In the genomic region with DNA sequence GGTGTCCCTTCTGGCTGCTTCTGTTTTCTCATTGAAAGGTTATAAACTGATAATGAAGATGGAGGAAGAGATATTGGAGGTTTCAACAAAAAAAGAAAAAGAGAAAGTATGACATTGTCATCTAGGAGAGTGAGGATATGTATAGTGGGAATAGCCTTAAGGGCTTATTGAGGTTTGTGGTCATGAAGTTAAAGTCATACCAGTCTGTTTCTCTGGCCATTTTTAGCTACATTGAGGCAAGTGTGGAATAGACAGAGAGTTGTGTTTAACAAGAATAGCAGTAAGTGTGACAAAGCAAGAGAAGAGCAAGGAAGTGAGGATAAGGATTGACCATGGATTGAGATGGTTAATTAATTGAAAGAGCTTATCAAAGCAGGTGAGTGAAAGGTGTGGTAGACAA, we compare ENCODE assay signal across 19 cellular contexts.
A peak's percentile ranks its signal among the peaks of the same experiment; 100 is the strongest.
DNase-seq lines count a peak whose midpoint lies in the region; ATAC-seq and TF ChIP-seq lines count a peak whose summit lies in the region.
"Had no signal": no experiment of that assay in that cellular context is flagged by ENCODE, and none has a peak within 500 bp of the region (broad histone marks: within the 10 kb centered on the region; RNA-seq: fewer than 3 reads in every experiment).

No MANE protein-coding gene starts in this region.

- H3K4me1 Mint-ChIP-seq in activated T-helper 2 cell treated with anti-CD3 and anti-CD28 coated beads, Interferon-gamma antibody, Interleukin-2, Interleukin-4, amounts not matched to agents 10 μg/mL and 5 μg/mL and 100 μg/mL, durations not matched to agents 14 hours and 24 hours and 36 hours (ENCODE audit: low read depth) = peaks cover 8% of the 10 kb centered on the region
- no peaks in the 10 kb centered on the region for H3K4me1 Mint-ChIP-seq in stimulated activated memory B cell treated with anti-CD40 and anti-IgM and Interleukin-4, amounts not matched to agents 10 μg/mL and 1 μg/mL and 100 μg/mL, for 72 hours

- TF ChIP-seq CTCF in GM06990 (IDR thresholded peaks at IDR 0.05; ENCODE audit: insufficient read depth, low read length, poor library complexity, severe bottlenecking) = no peak

- intact Hi-C loops in activated T-helper 2 cell treated with anti-CD3 and anti-CD28 coated beads, Interferon-gamma antibody, Interleukin-2, Interleukin-4, amounts not matched to agents 10 μg/mL and 5 μg/mL and 100 μg/mL, durations not matched to agents 14 hours and 24 hours and 36 hours (cut with micrococcal nuclease) = no loop called here

- H3K27ac Mint-ChIP-seq in activated T-helper 2 cell treated with anti-CD3 and anti-CD28 coated beads, Interferon-gamma antibody, Interleukin-2, Interleukin-4, amounts not matched to agents 10 μg/mL and 5 μg/mL and 100 μg/mL, durations not matched to agents 14 hours and 24 hours and 36 hours = no peak overlapping the region
- H3K27ac Mint-ChIP-seq in stimulated activated memory B cell treated with anti-CD40 and anti-IgM and Interleukin-4, amounts not matched to agents 10 μg/mL and 1 μg/mL and 100 μg/mL, for 72 hours = no peak overlapping the region
- H3K27ac Mint-ChIP-seq: activated T-helper 1 cell treated with anti-CD3 and anti-CD28 coated beads, Interleukin-12 subunit alpha, Interleukin-12 subunit beta, Interleukin-2, Interleukin-4 antibody, amounts not matched to agents 30 ng/mL and 10 ng/mL and 1 ng/mL, durations not matched to agents 14 hours and 24 hours and 36 hours had no signal

- no peaks in the 10 kb centered on the region for H3K27me3 Mint-ChIP-seq in activated T-helper 2 cell treated with anti-CD3 and anti-CD28 coated beads, Interferon-gamma antibody, Interleukin-2, Interleukin-4, amounts not matched to agents 10 μg/mL and 5 μg/mL and 100 μg/mL, durations not matched to agents 14 hours and 24 hours and 36 hours (ENCODE audit: low read depth)
- no peaks in the 10 kb centered on the region for H3K27me3 Mint-ChIP-seq in stimulated activated memory B cell treated with anti-CD40 and anti-IgM and Interleukin-4, amounts not matched to agents 10 μg/mL and 1 μg/mL and 100 μg/mL, for 72 hours

- DNase-seq in GM06990 (ENCODE audit: extremely low read depth, insufficient read length) (peak; percentile 1), DMS53 treated with DMSO at 0.1 percent for 48 hours (lab: John Stamatoyannopoulos, UW; ENCODE audit: unreplicated experiment) (no peak)
- no peak for DNase-seq in activated T-helper 2 cell treated with anti-CD3 and anti-CD28 coated beads, Interferon-gamma antibody, Interleukin-2, Interleukin-4, amounts not matched to agents 10 μg/mL and 5 μg/mL and 100 μg/mL, durations not matched to agents 14 hours and 24 hours and 36 hours (ENCODE audit: low spot score)
- DNase-seq: adrenal gland; BE2C; HCEC 1CT; heart right ventricle; NCI-H187 treated with DMSO at 0.1 percent for 48 hours; spleen; stimulated activated CD8-positive, alpha-beta memory T cell treated with anti-CD3 and anti-CD28 coated beads, Interleukin-4, amount 100 ng/mL, for 48 hours; T1000 had no signal

- H3K36me3 Mint-ChIP-seq in activated T-helper 2 cell treated with anti-CD3 and anti-CD28 coated beads, Interferon-gamma antibody, Interleukin-2, Interleukin-4, amounts not matched to agents 10 μg/mL and 5 μg/mL and 100 μg/mL, durations not matched to agents 14 hours and 24 hours and 36 hours (ENCODE audit: low read depth) = no peaks in the 10 kb centered on the region
- peaks cover 31% of the 10 kb centered on the region for H3K36me3 Mint-ChIP-seq in stimulated activated memory B cell treated with anti-CD40 and anti-IgM and Interleukin-4, amounts not matched to agents 10 μg/mL and 1 μg/mL and 100 μg/mL, for 72 hours

- ATAC-seq in GM19025 (IDR thresholded peaks at IDR 0.05; ENCODE audit: low read depth, unreplicated experiment) (peak; percentile 61), HG02642 (IDR thresholded peaks at IDR 0.05; ENCODE audit: poor library complexity, unreplicated experiment) (peak; percentile 53), HG03469 (IDR thresholded peaks at IDR 0.05; ENCODE audit: unreplicated experiment) (peak; percentile 82), HG03139 (IDR thresholded peaks at IDR 0.05; ENCODE audit: unreplicated experiment) (no peak)
- no peak for ATAC-seq in stimulated activated memory B cell treated with anti-CD40 and anti-IgM and Interleukin-4, amounts not matched to agents 10 μg/mL and 1 μg/mL and 100 μg/mL, for 72 hours
- ATAC-seq: heart right ventricle, SK-N-SH treated with all-trans-retinoic acid at 6 μM for 48 hours had no signal

- H3K4me3 ChIP-seq in GM06990 (replicated peaks; ENCODE audit: low read depth, low read length) = no peak overlapping the region
- H3K4me3 ChIP-seq: adrenal gland, heart right ventricle, spleen, suprapubic skin had no signal

- H3K36me3 ChIP-seq in GM06990 (ENCODE audit: control insufficient read depth, insufficient read depth, low read length) = no peaks in the 10 kb centered on the region
- H3K36me3 ChIP-seq: adrenal gland, BE2C, heart right ventricle, spleen, suprapubic skin had no signal

- no peak overlapping the region for H3K4me3 Mint-ChIP-seq in activated T-helper 2 cell treated with anti-CD3 and anti-CD28 coated beads, Interferon-gamma antibody, Interleukin-2, Interleukin-4, amounts not matched to agents 10 μg/mL and 5 μg/mL and 100 μg/mL, durations not matched to agents 14 hours and 24 hours and 36 hours (ENCODE audit: low read depth)
- H3K4me3 Mint-ChIP-seq in stimulated activated memory B cell treated with anti-CD40 and anti-IgM and Interleukin-4, amounts not matched to agents 10 μg/mL and 1 μg/mL and 100 μg/mL, for 72 hours = no peak overlapping the region
- H3K4me3 Mint-ChIP-seq: activated T-helper 1 cell treated with anti-CD3 and anti-CD28 coated beads, Interleukin-12 subunit alpha, Interleukin-12 subunit beta, Interleukin-2, Interleukin-4 antibody, amounts not matched to agents 30 ng/mL and 10 ng/mL and 1 ng/mL, durations not matched to agents 14 hours and 24 hours and 36 hours had no signal

- H3K9me3 Mint-ChIP-seq in activated T-helper 2 cell treated with anti-CD3 and anti-CD28 coated beads, Interferon-gamma antibody, Interleukin-2, Interleukin-4, amounts not matched to agents 10 μg/mL and 5 μg/mL and 100 μg/mL, durations not matched to agents 14 hours and 24 hours and 36 hours = no peaks in the 10 kb centered on the region
- no peaks in the 10 kb centered on the region for H3K9me3 Mint-ChIP-seq in stimulated activated memory B cell treated with anti-CD40 and anti-IgM and Interleukin-4, amounts not matched to agents 10 μg/mL and 1 μg/mL and 100 μg/mL, for 72 hours
- H3K9me3 Mint-ChIP-seq: activated T-helper 1 cell treated with anti-CD3 and anti-CD28 coated beads, Interleukin-12 subunit alpha, Interleukin-12 subunit beta, Interleukin-2, Interleukin-4 antibody, amounts not matched to agents 30 ng/mL and 10 ng/mL and 1 ng/mL, durations not matched to agents 14 hours and 24 hours and 36 hours had no signal

- H3K27me3 ChIP-seq in GM06990 (replicated peaks; ENCODE audit: control insufficient read depth, insufficient read depth, low read length) = no peaks in the 10 kb centered on the region
- H3K27me3 ChIP-seq: adrenal gland, BE2C, heart right ventricle, spleen, suprapubic skin had no signal

Comparison
In these comparisons a context has a peak if more than half of its experiments do, and no peak if none do; other contexts are left out.
1. ATAC-seq: peak in GM19025 (single experiment), HG02642 (single experiment) and HG03469 (single experiment); none in HG03139 (single experiment) and stimulated activated memory B cell treated with anti-CD40 and anti-IgM and Interleukin-4, amounts not matched to agents 10 μg/mL and 1 μg/mL and 100 μg/mL, for 72 hours (single experiment).